In the genomic region with DNA sequence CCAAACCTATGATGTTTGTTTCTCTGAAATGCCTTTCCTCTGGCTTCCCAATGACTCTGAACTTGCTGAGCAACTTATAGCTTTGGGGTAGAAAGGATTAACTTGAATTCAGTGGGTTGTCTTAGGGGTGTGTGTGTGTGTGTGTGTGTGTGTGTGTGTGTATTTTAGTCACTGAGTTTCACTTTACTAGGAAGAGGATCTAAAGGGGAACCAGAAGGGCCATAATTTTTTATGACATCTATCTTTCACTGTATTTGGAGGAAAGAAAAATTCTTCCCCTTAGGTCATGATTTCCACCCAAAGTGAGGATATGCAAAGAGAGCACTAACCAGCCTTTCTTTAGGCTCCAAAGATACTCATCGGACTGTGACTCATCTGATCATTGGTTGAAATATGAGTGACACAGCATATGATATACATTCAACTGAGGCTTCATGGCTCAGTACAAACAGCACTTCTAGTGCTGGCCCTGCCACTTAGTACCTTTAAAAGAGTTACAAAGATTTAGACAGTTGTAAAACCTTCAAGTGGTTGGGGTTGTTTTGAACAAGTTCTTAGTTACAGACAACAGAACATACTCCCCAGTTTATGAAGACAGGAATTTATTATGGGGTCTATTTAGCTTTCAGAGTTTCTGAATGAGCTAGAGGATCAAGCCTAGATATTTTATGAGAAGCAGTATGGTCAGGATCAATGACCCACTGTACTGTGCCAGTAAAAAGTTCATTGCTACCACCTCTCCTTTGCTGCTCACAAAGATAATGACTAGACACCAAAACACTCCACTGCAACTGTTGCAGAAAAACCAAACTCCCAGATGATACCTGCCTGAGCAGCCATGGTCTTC, we compare ENCODE assay signal across 15 cellular contexts.
A peak's percentile ranks its signal among the peaks of the same experiment; 100 is the strongest.
DNase-seq lines count a peak whose midpoint lies in the region; ATAC-seq, FAIRE-seq and TF ChIP-seq lines count a peak whose summit lies in the region.
"Had no signal": no experiment of that assay in that cellular context is flagged by ENCODE, and none has a peak within 500 bp of the region (broad histone marks: within the 10 kb centered on the region; RNA-seq: fewer than 3 reads in every experiment).

No MANE protein-coding gene starts in this region.

- H3K36me3 Mint-ChIP-seq in activated T-cell treated with anti-CD3 and anti-CD28 coated beads, Interleukin-2, amount 50 U/mL, for 4 hours (ENCODE audit: insufficient read depth): peaks cover 24% of the 10 kb centered on the region

- in situ Hi-C loops in mammary epithelial cell (cut with MboI; ENCODE audit: low sequenced_read_pairs in 2 of 2): no loop called here

- BruUV-seq in mammary epithelial cell (replicated peaks; lab: Mats Ljungman, UMichigan): no TSS peak

- H3K4me3 Mint-ChIP-seq in activated T-cell treated with anti-CD3 and anti-CD28 coated beads, Interleukin-2, amount 50 U/mL, for 4 hours: no peak overlapping the region
- H3K4me3 Mint-ChIP-seq: activated B cell treated with CpG ODN at 0.5 μM for 24 hours had no signal

- H3K9ac ChIP-seq in mammary epithelial cell (ENCODE audit: insufficient read depth, low read length): no peak overlapping the region

- no peaks in the 10 kb centered on the region for H4K20me1 ChIP-seq in mammary epithelial cell (ENCODE audit: insufficient read depth, low read length)

- TF ChIP-seq CTCF in mammary epithelial cell (conservative IDR thresholded peaks at IDR 0.05 in 1 of 2, IDR thresholded peaks at IDR 0.05 in 1 of 2; ENCODE audit: extremely low read depth in 1 of 2, insufficient read depth in 1 of 2, low read depth in 1 of 2, low read length in 2 of 2): no peak

- no peak for FAIRE-seq in small intestine (lab: Jason Lieb, UNC)
- FAIRE-seq: colon, H1 had no signal

- H3K4me2 ChIP-seq in mammary epithelial cell (ENCODE audit: insufficient read depth, low read depth, low read length): no peak overlapping the region

- H3K4me3 ChIP-seq in mammary epithelial cell (replicated peaks in 1 of 3; ENCODE audit: insufficient read depth in 1 of 3, low read depth in 2 of 3, low read length in 3 of 3) (no peak overlapping the region), small intestine (ENCODE audit: low read depth in 1 of 2, low read length in 2 of 2) (no peak overlapping the region)
- H3K4me3 ChIP-seq: SK-N-MC, vagina had no signal

- H3K36me3 ChIP-seq in mammary epithelial cell (ENCODE audit: insufficient read depth, low read length) (no peaks in the 10 kb centered on the region), small intestine (ENCODE audit: control insufficient read depth in 2 of 2, insufficient read depth in 2 of 2, low read length in 2 of 2) (no peaks in the 10 kb centered on the region)

- H3K4me1 ChIP-seq in mammary epithelial cell (ENCODE audit: insufficient read depth, low read length): no peaks in the 10 kb centered on the region
- peaks cover 0 to 6% of the 10 kb centered on the region in 2 donors for H3K4me1 ChIP-seq in small intestine (ENCODE audit: control insufficient read depth in 2 of 2, insufficient read depth in 1 of 2, low read depth in 1 of 2, low read length in 1 of 2)

- peak; percentile 94 for ATAC-seq in activated T-cell treated with anti-CD3 and anti-CD28 coated beads, Interleukin-2, amount 50 U/mL, for 4 hours
- no peak for ATAC-seq in HG02981 (IDR thresholded peaks at IDR 0.05; ENCODE audit: unreplicated experiment)
- no peak for ATAC-seq in HG02973 (IDR thresholded peaks at IDR 0.05; ENCODE audit: unreplicated experiment)

- H2AFZ ChIP-seq in mammary epithelial cell (ENCODE audit: low read depth, low read length): no peak overlapping the region

- H3K4me1 Mint-ChIP-seq in activated T-cell treated with anti-CD3 and anti-CD28 coated beads, Interleukin-2, amount 50 U/mL, for 4 hours (ENCODE audit: low read depth): peaks cover 22% of the 10 kb centered on the region
- H3K4me1 Mint-ChIP-seq: activated B cell treated with CpG ODN at 0.5 μM for 24 hours had no signal

- no peaks in the 10 kb centered on the region for H3K9me3 ChIP-seq in mammary epithelial cell (replicated peaks; ENCODE audit: insufficient read depth, low read length)
- H3K9me3 ChIP-seq in small intestine (ENCODE audit: control insufficient read depth, low read depth): no peaks in the 10 kb centered on the region
- H3K9me3 ChIP-seq: vagina had no signal

- H3K27me3 ChIP-seq in mammary epithelial cell (ENCODE audit: insufficient read depth, low read length) (no peaks in the 10 kb centered on the region), small intestine (ENCODE audit: control insufficient read depth in 2 of 2, insufficient read depth in 2 of 2, low read length in 2 of 2) (no peaks in the 10 kb centered on the region)
- H3K27me3 ChIP-seq: vagina had no signal

- peaks cover 6% of the 10 kb centered on the region for H3K9me3 Mint-ChIP-seq in activated T-cell treated with anti-CD3 and anti-CD28 coated beads, Interleukin-2, amount 50 U/mL, for 4 hours

- intact Hi-C loops in mammary epithelial cell (cut with micrococcal nuclease) (no loop called here), posterior cingulate gyrus (cut with DNase I) (no loop called here)

- dilution Hi-C loops in mammary epithelial cell (cut with HindIII; ENCODE audit: low sequenced_read_pairs): no loop called here

- H3K27me3 Mint-ChIP-seq in activated T-cell treated with anti-CD3 and anti-CD28 coated beads, Interleukin-2, amount 50 U/mL, for 4 hours (ENCODE audit: low read depth): no peaks in the 10 kb centered on the region
- H3K27me3 Mint-ChIP-seq: activated B cell treated with CpG ODN at 0.5 μM for 24 hours had no signal

- H3K27ac ChIP-seq in mammary epithelial cell (ENCODE audit: insufficient read depth, low read depth, low read length) (no peak overlapping the region), small intestine (ENCODE audit: low read depth in 1 of 2, low read length in 1 of 2) (no peak overlapping the region)
- H3K27ac ChIP-seq: SK-N-MC, vagina had no signal

- WGBS in mammary epithelial cell (ENCODE audit: low coverage, missing lambda C conversion rate): 92% methylated on average over 1 of the region's 1 CpG
- WGBS in small intestine, 3 donors: 83 to 87% (median 86%) methylated on average over 1 of the region's 1 CpG

- no peaks in the 10 kb centered on the region for H3K79me2 ChIP-seq in mammary epithelial cell (ENCODE audit: insufficient read depth, low read length)

- CTCF ChIA-PET in mammary epithelial cell (lab: Charles Lee; ENCODE audit: low non-redundant PET): no interaction called here

- DNase-seq in activated T-cell treated with anti-CD3 and anti-CD28 coated beads, Interleukin-2, amount 50 U/mL, for 4 hours: no peak
- no peak for DNase-seq in activated T-cell treated with anti-CD3 and anti-CD28 coated beads, Interleukin-2, amount 50 U/mL, for 1 hour
- DNase-seq in NOMO-1 treated with dmso at 0.1 percent for 144 hours (lab: John Stamatoyannopoulos, UW; ENCODE audit: unreplicated experiment): peak; percentile 13
- peak; percentile 6 for DNase-seq in mammary epithelial cell
- DNase-seq in small intestine: peak; percentile 26
- no peak for DNase-seq in posterior cingulate gyrus
- DNase-seq: activated B cell treated with CpG ODN at 0.5 μM for 24 hours, DMS79 treated with DMSO at 0.1 percent for 48 hours, NCI-H748 treated with DMSO at 0.1 percent for 48 hours had no signal

Comparison
In these comparisons a context has a peak if more than half of its experiments do, and no peak if none do; other contexts are left out.
1. ATAC-seq: peak in activated T-cell treated with anti-CD3 and anti-CD28 coated beads, Interleukin-2, amount 50 U/mL, for 4 hours (2 of 2); none in HG02981 (single experiment) and HG02973 (single experiment).
2. DNase-seq: peak in NOMO-1 treated with dmso at 0.1 percent for 144 hours (single experiment), mammary epithelial cell (single experiment) and small intestine (single experiment); none in activated T-cell treated with anti-CD3 and anti-CD28 coated beads, Interleukin-2, amount 50 U/mL, for 4 hours (single experiment), activated T-cell treated with anti-CD3 and anti-CD28 coated beads, Interleukin-2, amount 50 U/mL, for 1 hour (single experiment) and posterior cingulate gyrus (0 of 10).